ENCODE assay signal across 8 cellular contexts in genomic region chr22:23716811-23717801, GRCh38. TPM values are rescaled to one million over a fixed set of nuclear protein-coding genes. Genes with fewer than 3 reads are reported as not detected.
DNase-seq lines count a peak whose midpoint lies in the region; ATAC-seq and TF ChIP-seq lines count a peak whose summit lies in the region.

No MANE protein-coding gene starts in this region.

- peak overlapping the region; percentile 77 for H3K27ac ChIP-seq in Karpas-422 (ENCODE audit: low read length)

- peaks cover 8% of the 10 kb centered on the region for H3K36me3 ChIP-seq in Karpas-422 (ENCODE audit: insufficient read depth, low read length)

- no peaks in the 10 kb centered on the region for H3K9me2 ChIP-seq in Karpas-422 (replicated peaks; ENCODE audit: insufficient read depth, low read length)

- no peak for TF ChIP-seq CTCF in fibroblast of pulmonary artery (IDR thresholded peaks at IDR 0.05; ENCODE audit: low read length, missing control alignments)
- no peak for TF ChIP-seq CTCF in natural killer cell (IDR thresholded peaks at IDR 0.05)

- peak overlapping the region; percentile 84 for H3K4me2 ChIP-seq in Karpas-422 (ENCODE audit: low read depth, low read length, poor library complexity, severe bottlenecking)

- H2AFZ ChIP-seq in Karpas-422 (ENCODE audit: low read length), result peak overlapping the region; percentile 90

- no peaks in the 10 kb centered on the region for H3K27me3 ChIP-seq in Karpas-422 (ENCODE audit: low read length)

- H3K9me3 Mint-ChIP-seq in natural killer cell, result no peaks in the 10 kb centered on the region
- H3K9me3 Mint-ChIP-seq in stimulated activated naive B cell treated with anti-CD40 and anti-IgM and Interleukin-4, amounts not matched to agents 10 μg/mL and 1 μg/mL and 100 μg/mL, for 72 hours, result no peaks in the 10 kb centered on the region

- peak overlapping the region; percentile 75 to 88 for H3K27ac Mint-ChIP-seq in natural killer cell
- peak overlapping the region; percentile 94 for H3K27ac Mint-ChIP-seq in stimulated activated naive B cell treated with anti-CD40 and anti-IgM and Interleukin-4, amounts not matched to agents 10 μg/mL and 1 μg/mL and 100 μg/mL, for 72 hours

- intact Hi-C loops in natural killer cell (cut with micrococcal nuclease), result loop anchor here (2.0 kb wide), 1 partner anchor 20 kb away; no protein-coding TSS in a partner anchor

- H3K4me1 Mint-ChIP-seq in natural killer cell, result peaks cover 16 to 26% of the 10 kb centered on the region in 2 donors
- H3K4me1 Mint-ChIP-seq in stimulated activated naive B cell treated with anti-CD40 and anti-IgM and Interleukin-4, amounts not matched to agents 10 μg/mL and 1 μg/mL and 100 μg/mL, for 72 hours, result peaks cover 13 to 30% of the 10 kb centered on the region in 2 donors

- H3K4me3 ChIP-seq in Karpas-422 (ENCODE audit: low read length) (peak overlapping the region; percentile 94), fibroblast of pulmonary artery (replicated peaks; ENCODE audit: low read depth, low read length) (peak overlapping the region; percentile 85)

- no peaks in the 10 kb centered on the region for H3K27me3 Mint-ChIP-seq in natural killer cell (ENCODE audit: low read depth in 2 of 2)
- no peaks in the 10 kb centered on the region for H3K27me3 Mint-ChIP-seq in stimulated activated naive B cell treated with anti-CD40 and anti-IgM and Interleukin-4, amounts not matched to agents 10 μg/mL and 1 μg/mL and 100 μg/mL, for 72 hours

- H3K9me3 ChIP-seq in Karpas-422 (ENCODE audit: low read length), result no peaks in the 10 kb centered on the region

- no peaks in the 10 kb centered on the region for H3K36me3 Mint-ChIP-seq in natural killer cell
- peaks cover 8 to 18% of the 10 kb centered on the region in 2 donors for H3K36me3 Mint-ChIP-seq in stimulated activated naive B cell treated with anti-CD40 and anti-IgM and Interleukin-4, amounts not matched to agents 10 μg/mL and 1 μg/mL and 100 μg/mL, for 72 hours

- H3K4me3 Mint-ChIP-seq in natural killer cell, result peak overlapping the region; percentile 82
- peak overlapping the region; percentile 84 to 88 for H3K4me3 Mint-ChIP-seq in stimulated activated naive B cell treated with anti-CD40 and anti-IgM and Interleukin-4, amounts not matched to agents 10 μg/mL and 1 μg/mL and 100 μg/mL, for 72 hours

- peaks cover 25% of the 10 kb centered on the region for H3K79me2 ChIP-seq in Karpas-422 (ENCODE audit: low read length)

- peaks cover 12% of the 10 kb centered on the region for H3K4me1 ChIP-seq in Karpas-422 (ENCODE audit: low read length)

- peak overlapping the region; percentile 89 for H3K9ac ChIP-seq in Karpas-422 (ENCODE audit: low read length)

- DNase-seq in CMK (ENCODE audit: low read depth) (peak; percentile 82), Karpas-422 (peak; percentile 95), RPMI8226 (peak; percentile 89), fibroblast of pulmonary artery (ENCODE audit: low read depth) (peak; percentile 89), natural killer cell (peak; percentile 77)
- DNase-seq in activated effector memory CD4-positive, alpha-beta T cell treated with Interleukin-2 at 50 U/mL for 16 hours, result peak; percentile 70
- DNase-seq in stimulated activated naive B cell treated with anti-CD40 and anti-IgM and Interleukin-4, amounts not matched to agents 10 μg/mL and 1 μg/mL and 100 μg/mL, for 72 hours, result peak; percentile 76

- peak; percentile 89 for ATAC-seq in GM21423 (IDR thresholded peaks at IDR 0.05; ENCODE audit: unreplicated experiment)
- peak; percentile 94 to 96 (median 95) for ATAC-seq in natural killer cell
- peak; percentile 92 to 93 for ATAC-seq in stimulated activated naive B cell treated with anti-CD40 and anti-IgM and Interleukin-4, amounts not matched to agents 10 μg/mL and 1 μg/mL and 100 μg/mL, for 72 hours (replicated peaks)

- H4K20me1 ChIP-seq in Karpas-422 (ENCODE audit: insufficient read depth, low read depth, low read length), result no peaks in the 10 kb centered on the region

RNA-seq across cellular contexts. Expression of gene RGL4, which starts 26.3 kb away (rescaled TPM):
- 103 and 125 TPM in 2 replicates for total RNA-seq in Karpas-422 (2014; rRNA removed; shearing (Covaris generic); ENCODE audit: low replicate concordance)
- 10 to 100 TPM; 11.6 to 14.5 (median 12.7) TPM for total RNA-seq in natural killer cell

RNA-seq across cellular contexts. Expression of gene ZNF70, which starts 33.8 kb away (rescaled TPM):
- total RNA-seq in Karpas-422 (2014; rRNA removed; shearing (Covaris generic); ENCODE audit: low replicate concordance), result 8.5 and 12.0 TPM in 2 replicates
- total RNA-seq in natural killer cell, result 1 to 10 TPM; 7.4 to 9.1 (median 7.7) TPM

RNA-seq across cellular contexts. Expression of gene VPREB3, which starts 37.1 kb away (rescaled TPM):
- total RNA-seq in Karpas-422 (2014; rRNA removed; shearing (Covaris generic); ENCODE audit: low replicate concordance), result 321 and 642 TPM in 2 replicates
- total RNA-seq in natural killer cell, result not detected

RNA-seq across cellular contexts. Expression of gene C22orf15, which starts 45.7 kb away (rescaled TPM):
- total RNA-seq in Karpas-422 (2014; rRNA removed; shearing (Covaris generic); ENCODE audit: low replicate concordance), result not detected in 2 replicates
- total RNA-seq in natural killer cell, result not detected

RNA-seq across cellular contexts. Expression of gene CHCHD10, which starts 50.7 kb away (rescaled TPM):
- total RNA-seq in Karpas-422 (2014; rRNA removed; shearing (Covaris generic); ENCODE audit: low replicate concordance), result 115 and 220 TPM in 2 replicates
- total RNA-seq in natural killer cell, result 10 to 100 TPM in 2 of 3 donors, 1 to 10 TPM in 1; 9.3 to 22.5 (median 13.8) TPM

Comparison
In these comparisons a context has a peak if more than half of its experiments do, and no peak if none do; other contexts are left out.
1. Peak in every context shown above with its lines: DNase-seq, ATAC-seq, H3K4me3 ChIP-seq and H3K27ac ChIP-seq.
2. RNA of gene VPREB3, which starts 37.1 kb away (total RNA-seq): 321 to 642 TPM in Karpas-422; not detected in natural killer cell; every median in the first group is over 100 times any median in the second.